In genomic region chr19:23403581-23404324, GRCh38 we compare ENCODE assay signal across 1 cellular context.
TF ChIP-seq lines count a peak whose summit lies in the region.

No MANE protein-coding gene starts in this region.

TF ChIP-seq in HepG2, 621 proteins besides CTCF, POLR2A, EP300 and RAD21 (continued from another document and continues in another):
- peak; percentile 54; the same call in 1 of the 2 replicates for TF ChIP-seq ZGPAT (CRISPR knock-in tag; IDR thresholded peaks at IDR 0.05)
- TF ChIP-seq TEAD3 (CRISPR knock-in tag; optimal IDR thresholded peaks at IDR 0.05; ENCODE audit: borderline replicate concordance) = peak; percentile 20
- 0 out of 2 replicates have a peak, but pooled peaks have one; percentile 44 for TF ChIP-seq ZFP1 (CRISPR knock-in tag; IDR thresholded peaks at IDR 0.05)
- peak; percentile 71 for TF ChIP-seq ZMYM4 (CRISPR knock-in tag; IDR thresholded peaks at IDR 0.05)
- TF ChIP-seq CEBPZ (IDR thresholded peaks at IDR 0.05; ENCODE audit: low read length) = no peak; the same call in 1 of the 2 replicates
- TF ChIP-seq CHD2 (IDR thresholded peaks at IDR 0.05; ENCODE audit: low read depth, low read length) = no peak
- TF ChIP-seq ZSCAN9 (CRISPR knock-in tag; IDR thresholded peaks at IDR 0.05; ENCODE audit: borderline replicate concordance) = no peak
- no peak for TF ChIP-seq SNAPC2 (CRISPR knock-in tag; IDR thresholded peaks at IDR 0.05)
- TF ChIP-seq PHF5A (CRISPR knock-in tag; IDR thresholded peaks at IDR 0.05; ENCODE audit: low read depth, unreplicated experiment) = no peak
- TF ChIP-seq ZNF264 (CRISPR knock-in tag; IDR thresholded peaks at IDR 0.05) = no peak
- TF ChIP-seq SIN3B (IDR thresholded peaks at IDR 0.05; ENCODE audit: low read length) = no peak
- no peak for TF ChIP-seq RFX5 (IDR thresholded peaks at IDR 0.05; ENCODE audit: low read depth, low read length)
- TF ChIP-seq ZNF761 (CRISPR knock-in tag; conservative IDR thresholded peaks at IDR 0.05) = no peak
- no peak for TF ChIP-seq ARNTL (CRISPR knock-in tag; IDR thresholded peaks at IDR 0.05)
- TF ChIP-seq JUNB (CRISPR knock-in tag; IDR thresholded peaks at IDR 0.05; ENCODE audit: borderline replicate concordance) = no peak
- no peak for TF ChIP-seq TCF7L2 (IDR thresholded peaks at IDR 0.05; ENCODE audit: low read depth, low read length)
- no peak for TF ChIP-seq HHEX (CRISPR knock-in tag; IDR thresholded peaks at IDR 0.05)
- no peak for TF ChIP-seq TAF15 (IDR thresholded peaks at IDR 0.05; ENCODE audit: low read depth, low read length, poor library complexity, severe bottlenecking)
- no peak for TF ChIP-seq SP5 (CRISPR knock-in tag; IDR thresholded peaks at IDR 0.05; ENCODE audit: borderline replicate concordance, low read depth)
- TF ChIP-seq ZNF3 (CRISPR knock-in tag; IDR thresholded peaks at IDR 0.05) = no peak
- 0 out of 2 replicates have a peak, but pooled peaks have one; percentile 51 for TF ChIP-seq MYPOP (CRISPR knock-in tag; IDR thresholded peaks at IDR 0.05)
- TF ChIP-seq ATF7-NPFF (CRISPR knock-in tag; IDR thresholded peaks at IDR 0.05; ENCODE audit: low read depth) = no peak
- TF ChIP-seq SP4 (CRISPR knock-in tag; IDR thresholded peaks at IDR 0.05) = no peak
- no peak for TF ChIP-seq ZNF253 (CRISPR knock-in tag; IDR thresholded peaks at IDR 0.05; ENCODE audit: borderline replicate concordance)
- TF ChIP-seq ZNF513 (CRISPR knock-in tag; conservative IDR thresholded peaks at IDR 0.05) = no peak
- no peak for TF ChIP-seq ZNF556 (CRISPR knock-in tag; IDR thresholded peaks at IDR 0.05; ENCODE audit: borderline replicate concordance)
- no peak for TF ChIP-seq LBX2 (CRISPR knock-in tag; IDR thresholded peaks at IDR 0.05; ENCODE audit: borderline replicate concordance)
- TF ChIP-seq RBM22 (optimal IDR thresholded peaks at IDR 0.05; ENCODE audit: low read length) = no peak
- peak; percentile 88 for TF ChIP-seq ZNF614 (CRISPR knock-in tag; IDR thresholded peaks at IDR 0.05; ENCODE audit: borderline replicate concordance)
- TF ChIP-seq ZSCAN29 (CRISPR knock-in tag; conservative IDR thresholded peaks at IDR 0.05) = no peak
- no peak for TF ChIP-seq ZNF605 (CRISPR knock-in tag; IDR thresholded peaks at IDR 0.05)
- no peak for TF ChIP-seq ZNF367 (CRISPR knock-in tag; IDR thresholded peaks at IDR 0.05; ENCODE audit: borderline replicate concordance)
- TF ChIP-seq POLR2AphosphoS2 (IDR thresholded peaks at IDR 0.05; ENCODE audit: low read depth, low read length) = no peak
- no peak for TF ChIP-seq MED8 (CRISPR knock-in tag; IDR thresholded peaks at IDR 0.05; ENCODE audit: insufficient replicate concordance)
- TF ChIP-seq PBX3 (CRISPR knock-in tag; IDR thresholded peaks at IDR 0.05; ENCODE audit: borderline replicate concordance) = no peak
- TF ChIP-seq AHDC1 (CRISPR knock-in tag; IDR thresholded peaks at IDR 0.05; ENCODE audit: borderline replicate concordance) = peak; percentile 33; the same call in 1 of the 2 replicates
- TF ChIP-seq SIX4 (CRISPR knock-in tag; IDR thresholded peaks at IDR 0.05) = no peak
- TF ChIP-seq BORCS8-MEF2B (CRISPR knock-in tag; IDR thresholded peaks at IDR 0.05) = no peak
- TF ChIP-seq TOE1 (CRISPR knock-in tag; IDR thresholded peaks at IDR 0.05) = no peak
- TF ChIP-seq ZNF800 (CRISPR knock-in tag; IDR thresholded peaks at IDR 0.05) = no peak
- no peak for TF ChIP-seq TIGD3 (CRISPR knock-in tag; IDR thresholded peaks at IDR 0.05; ENCODE audit: borderline replicate concordance)
- TF ChIP-seq HMG20A (CRISPR knock-in tag; IDR thresholded peaks at IDR 0.05; ENCODE audit: borderline replicate concordance) = peak; percentile 49
- TF ChIP-seq HOXA9 (CRISPR knock-in tag; IDR thresholded peaks at IDR 0.05; ENCODE audit: borderline replicate concordance) = no peak
- no peak for TF ChIP-seq SMAD3 (CRISPR knock-in tag; IDR thresholded peaks at IDR 0.05)
- TF ChIP-seq BCL6 (CRISPR knock-in tag; IDR thresholded peaks at IDR 0.05) = peak; percentile 64
- peak; percentile 72 for TF ChIP-seq ARID3A (IDR thresholded peaks at IDR 0.05; ENCODE audit: low read depth, low read length)
